1 cellular context compared by ENCODE assay signal in the genomic region with DNA sequence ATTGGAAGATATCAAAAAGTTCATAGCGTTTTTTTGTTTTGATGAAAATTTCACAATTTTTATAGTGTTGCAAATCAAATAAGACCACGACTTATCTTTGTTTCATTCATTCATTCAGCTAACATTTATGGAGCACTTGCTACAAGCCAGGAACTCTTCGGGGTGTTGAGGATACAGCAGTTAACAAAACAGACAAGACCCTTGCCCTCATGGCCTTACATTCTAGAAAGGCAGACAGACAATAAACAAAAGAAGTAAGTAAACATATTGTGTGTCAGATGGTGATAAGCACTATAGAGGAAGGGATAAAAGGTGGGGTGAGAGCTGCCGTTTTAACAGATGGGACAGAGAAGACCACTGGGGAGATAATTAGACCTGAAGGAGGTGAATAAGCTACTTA.
A peak's percentile ranks its signal among the peaks of the same experiment; 100 is the strongest.
TF ChIP-seq lines count a peak whose summit lies in the region.

No MANE protein-coding gene starts in this region.

TF ChIP-seq in HepG2, 621 proteins besides CTCF, POLR2A, EP300 and RAD21 (continued from another document and continues in another):
- TF ChIP-seq, protein P1, sequence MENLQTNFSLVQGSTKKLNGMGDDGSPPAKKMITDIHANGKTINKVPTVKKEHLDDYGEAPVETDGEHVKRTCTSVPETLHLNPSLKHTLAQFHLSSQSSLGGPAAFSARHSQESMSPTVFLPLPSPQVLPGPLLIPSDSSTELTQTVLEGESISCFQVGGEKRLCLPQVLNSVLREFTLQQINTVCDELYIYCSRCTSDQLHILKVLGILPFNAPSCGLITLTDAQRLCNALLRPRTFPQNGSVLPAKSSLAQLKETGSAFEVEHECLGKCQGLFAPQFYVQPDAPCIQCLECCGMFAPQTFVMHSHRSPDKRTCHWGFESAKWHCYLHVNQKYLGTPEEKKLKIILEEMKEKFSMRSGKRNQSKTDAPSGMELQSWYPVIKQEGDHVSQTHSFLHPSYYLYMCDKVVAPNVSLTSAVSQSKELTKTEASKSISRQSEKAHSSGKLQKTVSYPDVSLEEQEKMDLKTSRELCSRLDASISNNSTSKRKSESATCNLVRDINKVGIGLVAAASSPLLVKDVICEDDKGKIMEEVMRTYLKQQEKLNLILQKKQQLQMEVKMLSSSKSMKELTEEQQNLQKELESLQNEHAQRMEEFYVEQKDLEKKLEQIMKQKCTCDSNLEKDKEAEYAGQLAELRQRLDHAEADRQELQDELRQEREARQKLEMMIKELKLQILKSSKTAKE (CRISPR knock-in tag; IDR thresholded peaks at IDR 0.05; ENCODE audit: borderline replicate concordance) = peak; percentile 88
- TF ChIP-seq ZNF652 (CRISPR knock-in tag; IDR thresholded peaks at IDR 0.05; ENCODE audit: borderline replicate concordance, low read depth) = no peak
- TF ChIP-seq SP5 (CRISPR knock-in tag; IDR thresholded peaks at IDR 0.05; ENCODE audit: borderline replicate concordance, low read depth) = peak; percentile 20; the same call in 1 of the 2 replicates
- TF ChIP-seq ZNF615 (CRISPR knock-in tag; IDR thresholded peaks at IDR 0.05; ENCODE audit: borderline replicate concordance) = no peak
- TF ChIP-seq PLRG1 (conservative IDR thresholded peaks at IDR 0.05) = no peak
- TF ChIP-seq KDM6A (CRISPR knock-in tag; IDR thresholded peaks at IDR 0.05; ENCODE audit: low read depth) = no peak
- TF ChIP-seq MTF2 (CRISPR knock-in tag; IDR thresholded peaks at IDR 0.05; ENCODE audit: borderline replicate concordance) = no peak
- no peak for TF ChIP-seq ZFP41 (CRISPR knock-in tag; IDR thresholded peaks at IDR 0.05; ENCODE audit: borderline replicate concordance)
- no peak for TF ChIP-seq SUZ12 (IDR thresholded peaks at IDR 0.05; ENCODE audit: low read depth, low read length)
- TF ChIP-seq HOXA9 (CRISPR knock-in tag; IDR thresholded peaks at IDR 0.05; ENCODE audit: borderline replicate concordance) = no peak
- no peak for TF ChIP-seq ZNF724P (CRISPR knock-in tag; IDR thresholded peaks at IDR 0.05; ENCODE audit: borderline replicate concordance)
- TF ChIP-seq, protein P2, sequence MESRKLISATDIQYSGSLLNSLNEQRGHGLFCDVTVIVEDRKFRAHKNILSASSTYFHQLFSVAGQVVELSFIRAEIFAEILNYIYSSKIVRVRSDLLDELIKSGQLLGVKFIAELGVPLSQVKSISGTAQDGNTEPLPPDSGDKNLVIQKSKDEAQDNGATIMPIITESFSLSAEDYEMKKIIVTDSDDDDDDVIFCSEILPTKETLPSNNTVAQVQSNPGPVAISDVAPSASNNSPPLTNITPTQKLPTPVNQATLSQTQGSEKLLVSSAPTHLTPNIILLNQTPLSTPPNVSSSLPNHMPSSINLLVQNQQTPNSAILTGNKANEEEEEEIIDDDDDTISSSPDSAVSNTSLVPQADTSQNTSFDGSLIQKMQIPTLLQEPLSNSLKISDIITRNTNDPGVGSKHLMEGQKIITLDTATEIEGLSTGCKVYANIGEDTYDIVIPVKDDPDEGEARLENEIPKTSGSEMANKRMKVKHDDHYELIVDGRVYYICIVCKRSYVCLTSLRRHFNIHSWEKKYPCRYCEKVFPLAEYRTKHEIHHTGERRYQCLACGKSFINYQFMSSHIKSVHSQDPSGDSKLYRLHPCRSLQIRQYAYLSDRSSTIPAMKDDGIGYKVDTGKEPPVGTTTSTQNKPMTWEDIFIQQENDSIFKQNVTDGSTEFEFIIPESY (CRISPR knock-in tag; IDR thresholded peaks at IDR 0.05) = no peak
- no peak for TF ChIP-seq ZFP82 (CRISPR knock-in tag; IDR thresholded peaks at IDR 0.05; ENCODE audit: borderline replicate concordance)
- no peak for TF ChIP-seq ZNF510 (CRISPR knock-in tag; IDR thresholded peaks at IDR 0.05; ENCODE audit: low read depth)
- TF ChIP-seq, protein P3, sequence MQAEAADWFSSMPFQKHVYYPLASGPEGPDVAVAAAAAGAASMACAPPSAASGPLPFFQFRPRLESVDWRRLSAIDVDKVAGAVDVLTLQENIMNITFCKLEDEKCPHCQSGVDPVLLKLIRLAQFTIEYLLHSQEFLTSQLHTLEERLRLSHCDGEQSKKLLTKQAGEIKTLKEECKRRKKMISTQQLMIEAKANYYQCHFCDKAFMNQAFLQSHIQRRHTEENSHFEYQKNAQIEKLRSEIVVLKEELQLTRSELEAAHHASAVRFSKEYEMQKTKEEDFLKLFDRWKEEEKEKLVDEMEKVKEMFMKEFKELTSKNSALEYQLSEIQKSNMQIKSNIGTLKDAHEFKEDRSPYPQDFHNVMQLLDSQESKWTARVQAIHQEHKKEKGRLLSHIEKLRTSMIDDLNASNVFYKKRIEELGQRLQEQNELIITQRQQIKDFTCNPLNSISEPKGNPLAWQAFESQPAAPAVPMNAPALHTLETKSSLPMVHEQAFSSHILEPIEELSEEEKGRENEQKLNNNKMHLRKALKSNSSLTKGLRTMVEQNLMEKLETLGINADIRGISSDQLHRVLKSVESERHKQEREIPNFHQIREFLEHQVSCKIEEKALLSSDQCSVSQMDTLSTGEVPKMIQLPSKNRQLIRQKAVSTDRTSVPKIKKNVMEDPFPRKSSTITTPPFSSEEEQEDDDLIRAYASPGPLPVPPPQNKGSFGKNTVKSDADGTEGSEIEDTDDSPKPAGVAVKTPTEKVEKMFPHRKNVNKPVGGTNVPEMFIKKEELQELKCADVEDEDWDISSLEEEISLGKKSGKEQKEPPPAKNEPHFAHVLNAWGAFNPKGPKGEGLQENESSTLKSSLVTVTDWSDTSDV (CRISPR knock-in tag; IDR thresholded peaks at IDR 0.05) = no peak
- TF ChIP-seq, protein P4, sequence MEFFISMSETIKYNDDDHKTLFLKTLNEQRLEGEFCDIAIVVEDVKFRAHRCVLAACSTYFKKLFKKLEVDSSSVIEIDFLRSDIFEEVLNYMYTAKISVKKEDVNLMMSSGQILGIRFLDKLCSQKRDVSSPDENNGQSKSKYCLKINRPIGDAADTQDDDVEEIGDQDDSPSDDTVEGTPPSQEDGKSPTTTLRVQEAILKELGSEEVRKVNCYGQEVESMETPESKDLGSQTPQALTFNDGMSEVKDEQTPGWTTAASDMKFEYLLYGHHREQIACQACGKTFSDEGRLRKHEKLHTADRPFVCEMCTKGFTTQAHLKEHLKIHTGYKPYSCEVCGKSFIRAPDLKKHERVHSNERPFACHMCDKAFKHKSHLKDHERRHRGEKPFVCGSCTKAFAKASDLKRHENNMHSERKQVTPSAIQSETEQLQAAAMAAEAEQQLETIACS (CRISPR knock-in tag; IDR thresholded peaks at IDR 0.05) = no peak
- TF ChIP-seq, protein P5, sequence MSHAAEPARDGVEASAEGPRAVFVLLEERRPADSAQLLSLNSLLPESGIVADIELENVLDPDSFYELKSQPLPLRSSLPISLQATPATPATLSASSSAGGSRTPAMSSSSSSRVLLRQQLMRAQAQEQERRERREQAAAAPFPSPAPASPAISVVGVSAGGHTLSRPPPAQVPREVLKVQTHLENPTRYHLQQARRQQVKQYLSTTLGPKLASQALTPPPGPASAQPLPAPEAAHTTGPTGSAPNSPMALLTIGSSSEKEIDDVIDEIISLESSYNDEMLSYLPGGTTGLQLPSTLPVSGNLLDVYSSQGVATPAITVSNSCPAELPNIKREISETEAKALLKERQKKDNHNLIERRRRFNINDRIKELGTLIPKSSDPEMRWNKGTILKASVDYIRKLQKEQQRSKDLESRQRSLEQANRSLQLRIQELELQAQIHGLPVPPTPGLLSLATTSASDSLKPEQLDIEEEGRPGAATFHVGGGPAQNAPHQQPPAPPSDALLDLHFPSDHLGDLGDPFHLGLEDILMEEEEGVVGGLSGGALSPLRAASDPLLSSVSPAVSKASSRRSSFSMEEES (CRISPR knock-in tag; IDR thresholded peaks at IDR 0.05) = no peak
- TF ChIP-seq HNF4A (CRISPR knock-in tag; IDR thresholded peaks at IDR 0.05) = peak; percentile 53; the same call in 1 of the 2 replicates
- no peak for TF ChIP-seq GLI4 (CRISPR knock-in tag; IDR thresholded peaks at IDR 0.05; ENCODE audit: borderline replicate concordance)
- no peak for TF ChIP-seq ATF7-NPFF (CRISPR knock-in tag; IDR thresholded peaks at IDR 0.05; ENCODE audit: low read depth)
- TF ChIP-seq, protein P6, sequence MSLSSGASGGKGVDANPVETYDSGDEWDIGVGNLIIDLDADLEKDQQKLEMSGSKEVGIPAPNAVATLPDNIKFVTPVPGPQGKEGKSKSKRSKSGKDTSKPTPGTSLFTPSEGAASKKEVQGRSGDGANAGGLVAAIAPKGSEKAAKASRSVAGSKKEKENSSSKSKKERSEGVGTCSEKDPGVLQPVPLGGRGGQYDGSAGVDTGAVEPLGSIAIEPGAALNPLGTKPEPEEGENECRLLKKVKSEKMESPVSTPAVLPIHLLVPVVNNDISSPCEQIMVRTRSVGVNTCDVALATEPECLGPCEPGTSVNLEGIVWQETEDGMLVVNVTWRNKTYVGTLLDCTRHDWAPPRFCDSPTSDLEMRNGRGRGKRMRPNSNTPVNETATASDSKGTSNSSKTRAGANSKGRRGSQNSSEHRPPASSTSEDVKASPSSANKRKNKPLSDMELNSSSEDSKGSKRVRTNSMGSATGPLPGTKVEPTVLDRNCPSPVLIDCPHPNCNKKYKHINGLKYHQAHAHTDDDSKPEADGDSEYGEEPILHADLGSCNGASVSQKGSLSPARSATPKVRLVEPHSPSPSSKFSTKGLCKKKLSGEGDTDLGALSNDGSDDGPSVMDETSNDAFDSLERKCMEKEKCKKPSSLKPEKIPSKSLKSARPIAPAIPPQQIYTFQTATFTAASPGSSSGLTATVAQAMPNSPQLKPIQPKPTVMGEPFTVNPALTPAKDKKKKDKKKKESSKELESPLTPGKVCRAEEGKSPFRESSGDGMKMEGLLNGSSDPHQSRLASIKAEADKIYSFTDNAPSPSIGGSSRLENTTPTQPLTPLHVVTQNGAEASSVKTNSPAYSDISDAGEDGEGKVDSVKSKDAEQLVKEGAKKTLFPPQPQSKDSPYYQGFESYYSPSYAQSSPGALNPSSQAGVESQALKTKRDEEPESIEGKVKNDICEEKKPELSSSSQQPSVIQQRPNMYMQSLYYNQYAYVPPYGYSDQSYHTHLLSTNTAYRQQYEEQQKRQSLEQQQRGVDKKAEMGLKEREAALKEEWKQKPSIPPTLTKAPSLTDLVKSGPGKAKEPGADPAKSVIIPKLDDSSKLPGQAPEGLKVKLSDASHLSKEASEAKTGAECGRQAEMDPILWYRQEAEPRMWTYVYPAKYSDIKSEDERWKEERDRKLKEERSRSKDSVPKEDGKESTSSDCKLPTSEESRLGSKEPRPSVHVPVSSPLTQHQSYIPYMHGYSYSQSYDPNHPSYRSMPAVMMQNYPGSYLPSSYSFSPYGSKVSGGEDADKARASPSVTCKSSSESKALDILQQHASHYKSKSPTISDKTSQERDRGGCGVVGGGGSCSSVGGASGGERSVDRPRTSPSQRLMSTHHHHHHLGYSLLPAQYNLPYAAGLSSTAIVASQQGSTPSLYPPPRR (CRISPR knock-in tag; IDR thresholded peaks at IDR 0.05; ENCODE audit: borderline replicate concordance) = peak; percentile 55; the same call in 1 of the 2 replicates
- no peak for TF ChIP-seq SMARCC2 (IDR thresholded peaks at IDR 0.05)
- TF ChIP-seq ZNF33B (CRISPR knock-in tag; IDR thresholded peaks at IDR 0.05) = no peak
- TF ChIP-seq NFATC3 (CRISPR knock-in tag; IDR thresholded peaks at IDR 0.05) = no peak
- TF ChIP-seq MEF2D (CRISPR knock-in tag; IDR thresholded peaks at IDR 0.05) = no peak
- TF ChIP-seq ZNF354B (CRISPR knock-in tag; IDR thresholded peaks at IDR 0.05) = no peak
- no peak for TF ChIP-seq HOXD1 (CRISPR knock-in tag; IDR thresholded peaks at IDR 0.05)
- no peak for TF ChIP-seq IRF2 (CRISPR knock-in tag; IDR thresholded peaks at IDR 0.05)
- TF ChIP-seq, protein P7, sequence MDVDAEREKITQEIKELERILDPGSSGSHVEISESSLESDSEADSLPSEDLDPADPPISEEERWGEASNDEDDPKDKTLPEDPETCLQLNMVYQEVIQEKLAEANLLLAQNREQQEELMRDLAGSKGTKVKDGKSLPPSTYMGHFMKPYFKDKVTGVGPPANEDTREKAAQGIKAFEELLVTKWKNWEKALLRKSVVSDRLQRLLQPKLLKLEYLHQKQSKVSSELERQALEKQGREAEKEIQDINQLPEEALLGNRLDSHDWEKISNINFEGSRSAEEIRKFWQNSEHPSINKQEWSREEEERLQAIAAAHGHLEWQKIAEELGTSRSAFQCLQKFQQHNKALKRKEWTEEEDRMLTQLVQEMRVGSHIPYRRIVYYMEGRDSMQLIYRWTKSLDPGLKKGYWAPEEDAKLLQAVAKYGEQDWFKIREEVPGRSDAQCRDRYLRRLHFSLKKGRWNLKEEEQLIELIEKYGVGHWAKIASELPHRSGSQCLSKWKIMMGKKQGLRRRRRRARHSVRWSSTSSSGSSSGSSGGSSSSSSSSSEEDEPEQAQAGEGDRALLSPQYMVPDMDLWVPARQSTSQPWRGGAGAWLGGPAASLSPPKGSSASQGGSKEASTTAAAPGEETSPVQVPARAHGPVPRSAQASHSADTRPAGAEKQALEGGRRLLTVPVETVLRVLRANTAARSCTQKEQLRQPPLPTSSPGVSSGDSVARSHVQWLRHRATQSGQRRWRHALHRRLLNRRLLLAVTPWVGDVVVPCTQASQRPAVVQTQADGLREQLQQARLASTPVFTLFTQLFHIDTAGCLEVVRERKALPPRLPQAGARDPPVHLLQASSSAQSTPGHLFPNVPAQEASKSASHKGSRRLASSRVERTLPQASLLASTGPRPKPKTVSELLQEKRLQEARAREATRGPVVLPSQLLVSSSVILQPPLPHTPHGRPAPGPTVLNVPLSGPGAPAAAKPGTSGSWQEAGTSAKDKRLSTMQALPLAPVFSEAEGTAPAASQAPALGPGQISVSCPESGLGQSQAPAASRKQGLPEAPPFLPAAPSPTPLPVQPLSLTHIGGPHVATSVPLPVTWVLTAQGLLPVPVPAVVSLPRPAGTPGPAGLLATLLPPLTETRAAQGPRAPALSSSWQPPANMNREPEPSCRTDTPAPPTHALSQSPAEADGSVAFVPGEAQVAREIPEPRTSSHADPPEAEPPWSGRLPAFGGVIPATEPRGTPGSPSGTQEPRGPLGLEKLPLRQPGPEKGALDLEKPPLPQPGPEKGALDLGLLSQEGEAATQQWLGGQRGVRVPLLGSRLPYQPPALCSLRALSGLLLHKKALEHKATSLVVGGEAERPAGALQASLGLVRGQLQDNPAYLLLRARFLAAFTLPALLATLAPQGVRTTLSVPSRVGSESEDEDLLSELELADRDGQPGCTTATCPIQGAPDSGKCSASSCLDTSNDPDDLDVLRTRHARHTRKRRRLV (CRISPR knock-in tag; IDR thresholded peaks at IDR 0.05) = no peak
- TF ChIP-seq ZMYM3 (CRISPR knock-in tag; IDR thresholded peaks at IDR 0.05) = no peak
- TF ChIP-seq SAFB2 (CRISPR knock-in tag; IDR thresholded peaks at IDR 0.05; ENCODE audit: borderline replicate concordance, low read depth) = no peak
- TF ChIP-seq, protein P8, sequence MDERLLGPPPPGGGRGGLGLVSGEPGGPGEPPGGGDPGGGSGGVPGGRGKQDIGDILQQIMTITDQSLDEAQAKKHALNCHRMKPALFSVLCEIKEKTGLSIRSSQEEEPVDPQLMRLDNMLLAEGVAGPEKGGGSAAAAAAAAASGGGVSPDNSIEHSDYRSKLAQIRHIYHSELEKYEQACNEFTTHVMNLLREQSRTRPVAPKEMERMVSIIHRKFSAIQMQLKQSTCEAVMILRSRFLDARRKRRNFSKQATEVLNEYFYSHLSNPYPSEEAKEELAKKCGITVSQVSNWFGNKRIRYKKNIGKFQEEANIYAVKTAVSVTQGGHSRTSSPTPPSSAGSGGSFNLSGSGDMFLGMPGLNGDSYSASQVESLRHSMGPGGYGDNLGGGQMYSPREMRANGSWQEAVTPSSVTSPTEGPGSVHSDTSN (CRISPR knock-in tag; IDR thresholded peaks at IDR 0.05) = no peak
